8 cellular contexts compared by ENCODE assay signal in the genomic region with DNA sequence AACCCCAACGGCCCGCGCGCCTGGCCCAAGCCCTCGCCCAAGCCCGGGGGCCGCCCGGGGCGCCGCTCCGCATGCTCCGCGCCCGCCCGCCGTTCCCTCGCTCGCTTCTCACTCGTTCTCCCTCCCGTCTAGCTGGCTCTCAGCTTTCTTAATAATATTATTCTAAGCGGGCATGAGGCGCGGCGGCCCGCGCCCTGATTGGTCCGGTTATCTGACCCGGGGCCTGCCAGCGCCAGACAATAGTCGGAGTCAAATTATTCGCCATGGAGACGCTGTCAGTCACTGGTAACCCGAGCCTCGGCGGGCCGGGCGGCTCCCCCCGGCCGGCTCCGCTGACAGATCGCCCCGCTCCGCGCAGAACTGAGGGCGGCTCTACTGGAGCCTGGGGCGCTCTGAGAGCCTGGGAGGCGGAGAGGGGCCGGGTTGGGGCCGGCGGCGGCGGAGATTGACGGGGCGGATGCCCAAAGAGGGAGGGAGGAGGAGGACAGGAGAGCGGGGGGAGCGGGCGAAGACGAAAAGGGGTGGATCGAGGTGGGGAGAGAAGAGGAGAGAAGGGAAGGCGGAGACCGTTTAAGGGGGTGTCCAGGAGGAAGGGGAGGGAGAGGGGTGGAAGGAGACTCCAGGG. TPM values are rescaled to one million over a fixed set of nuclear protein-coding genes. Genes with fewer than 3 reads are reported as not detected.
DNase-seq lines count a peak whose midpoint lies in the region; ATAC-seq and TF ChIP-seq lines count a peak whose summit lies in the region.

SIX2 (minus strand) TSS at position 150 of the 625 bp plus-strand sequence. CDS start 342 bp downstream, outside the sequence.

- no peaks in the 10 kb centered on the region for H3K4me1 ChIP-seq in KMS-11 (ENCODE audit: low read depth, poor library complexity, severe bottlenecking)
- no peaks in the 10 kb centered on the region for H3K4me1 ChIP-seq in RWPE2 (ENCODE audit: insufficient read depth, poor library complexity, severe bottlenecking)
- no peaks in the 10 kb centered on the region for H3K4me1 ChIP-seq in endocrine pancreas (ENCODE audit: control insufficient read depth, insufficient read depth, low read length)
- peaks cover 51% of the 10 kb centered on the region for H3K4me1 ChIP-seq in lower lobe of right lung
- peaks cover 23% of the 10 kb centered on the region for H3K4me1 ChIP-seq in testis

- H3K27me3 ChIP-seq in KMS-11 (ENCODE audit: insufficient read depth, low read depth) = no peaks in the 10 kb centered on the region
- H3K27me3 ChIP-seq in RWPE2 (ENCODE audit: insufficient read depth, poor library complexity, severe bottlenecking) = peaks cover 14% of the 10 kb centered on the region
- peaks cover 4% of the 10 kb centered on the region for H3K27me3 ChIP-seq in endocrine pancreas (ENCODE audit: control insufficient read depth, insufficient read depth, low read length)
- peaks cover 97% of the 10 kb centered on the region for H3K27me3 ChIP-seq in lower lobe of right lung (ENCODE audit: low read depth)
- no peaks in the 10 kb centered on the region for H3K27me3 ChIP-seq in testis

- peak; percentile 99 for DNase-seq in DMS53 (lab: John Stamatoyannopoulos, UW)
- peak; percentile 92 for DNase-seq in RWPE2 (ENCODE audit: low spot score)
- peak; percentile 93 for DNase-seq in lower lobe of right lung
- DNase-seq in testis = peak; percentile 79
- DNase-seq in central memory CD4-positive, alpha-beta T cell = no peak

- no peak for TF ChIP-seq POLR2A in testis (IDR thresholded peaks at IDR 0.05)

- WGBS in testis, 2 donors = 1% methylated on average over 43 to 61 of the region's 61 CpGs

- no peaks in the 10 kb centered on the region for H4K20me1 ChIP-seq in KMS-11 (ENCODE audit: insufficient read depth)

- peaks cover 15% of the 10 kb centered on the region; the same call in 1 of the 2 replicates for H3K79me2 ChIP-seq in KMS-11 (ENCODE audit: insufficient read depth, low read depth)

- H2AFZ ChIP-seq in KMS-11 (ENCODE audit: low read depth) = peak within 1 kb of the TSS; percentile 63

- H3K4me2 ChIP-seq in KMS-11 = peak within 1 kb of the TSS; percentile 74

- TF ChIP-seq CTCF in KMS-11 (conservative IDR thresholded peaks at IDR 0.05; ENCODE audit: low read depth, low read length) = no peak
- TF ChIP-seq CTCF in RWPE2 (IDR thresholded peaks at IDR 0.05; ENCODE audit: poor library complexity, severe bottlenecking) = peak; percentile 1
- TF ChIP-seq CTCF in lower lobe of right lung (IDR thresholded peaks at IDR 0.05) = no peak
- no peak for TF ChIP-seq CTCF in testis (IDR thresholded peaks at IDR 0.05)

- H3K36me3 ChIP-seq in KMS-11 (ENCODE audit: insufficient read depth) (no peaks in the 10 kb centered on the region), RWPE2 (ENCODE audit: low read depth) (no peaks in the 10 kb centered on the region), endocrine pancreas (ENCODE audit: control insufficient read depth, insufficient read depth, low read length) (peaks cover 4% of the 10 kb centered on the region), lower lobe of right lung (no peaks in the 10 kb centered on the region), testis (ENCODE audit: low read depth, missing control alignments) (no peaks in the 10 kb centered on the region)

- H3K9ac ChIP-seq in KMS-11 (peak within 1 kb of the TSS; percentile 73), endocrine pancreas (ENCODE audit: control insufficient read depth, insufficient read depth, low read length) (peak within 1 kb of the TSS; percentile 81)

- no peaks in the 10 kb centered on the region for H3K9me3 ChIP-seq in RWPE2 (ENCODE audit: severe bottlenecking)
- no peaks in the 10 kb centered on the region for H3K9me3 ChIP-seq in endocrine pancreas (ENCODE audit: control insufficient read depth, low read length)
- no peaks in the 10 kb centered on the region for H3K9me3 ChIP-seq in lower lobe of right lung
- H3K9me3 ChIP-seq in testis = no peaks in the 10 kb centered on the region

- H3K27ac ChIP-seq in KMS-11 (peak within 1 kb of the TSS; percentile 59), RWPE2 (ENCODE audit: poor library complexity, severe bottlenecking) (peak within 1 kb of the TSS; percentile 25), lower lobe of right lung (no peak within 1 kb of the TSS), testis (no peak within 1 kb of the TSS)

- intact Hi-C loops in lower lobe of right lung (cut with DNase I) (no loop called here), testis (cut with DNase I; ENCODE audit: low total_unique reads) (no loop called here)

- ATAC-seq in RWPE2 (ENCODE audit: low read depth) = peak; percentile 92
- peak; percentile 94 to 95 for ATAC-seq in lower lobe of right lung
- ATAC-seq in HG03565 (IDR thresholded peaks at IDR 0.05; ENCODE audit: unreplicated experiment) = no peak

- H3K4me3 ChIP-seq in KMS-11 (IDR thresholded peaks at IDR 0.05; ENCODE audit: insufficient read depth, low read depth, low read length) (peak within 1 kb of the TSS; percentile 57), RWPE2 (ENCODE audit: severe bottlenecking) (peak within 1 kb of the TSS; percentile 43), endocrine pancreas (ENCODE audit: control insufficient read depth, insufficient read depth, low read length) (peak within 1 kb of the TSS; percentile 25), lower lobe of right lung (peak within 1 kb of the TSS; percentile 54), testis (peak within 1 kb of the TSS; percentile 25 to 43)

RNA-seq across cellular contexts. Expression of gene SIX2, which starts in this region (rescaled TPM):
- 0.38 TPM for total RNA-seq in lower lobe of right lung
- 1 to 10 TPM; 1.1 to 3.2 TPM for total RNA-seq in testis
- 1.1 TPM for polyA plus RNA-seq in testis (ENCODE audit: insufficient read depth, low read depth, low replicate concordance)

Comparison
In these comparisons a context has a peak if more than half of its experiments do, and no peak if none do; other contexts are left out.
1. Peak in DNase-seq, ATAC-seq and H3K4me3 ChIP-seq in lower lobe of right lung; RNA of the gene not detected or under 1 TPM.
2. H3K27ac ChIP-seq: peak in KMS-11 (single experiment) and RWPE2 (single experiment); none in lower lobe of right lung (single experiment) and testis (0 of 2).
3. Peak in every context shown above with its lines, with median percentiles within 50 percentile points of each other: H3K4me3 ChIP-seq.